8 cellular contexts compared by ENCODE assay signal in genomic region chr3:48663489-48664312, GRCh38. TPM values are rescaled to one million over a fixed set of nuclear protein-coding genes. Genes with fewer than 3 reads are reported as not detected.
A peak's percentile ranks its signal among the peaks of the same experiment; 100 is the strongest.
DNase-seq lines count a peak whose midpoint lies in the region; ATAC-seq, FAIRE-seq and TF ChIP-seq lines count a peak whose summit lies in the region.

No MANE protein-coding gene starts in this region.

- H3K4me3 ChIP-seq in A549, result peak overlapping the region; percentile 59

- no peaks in the 10 kb centered on the region for H3K9me3 ChIP-seq in A549

- H3K4me1 ChIP-seq in A549, result peaks cover 13% of the 10 kb centered on the region

- TF ChIP-seq POLR2A in A549 (IDR thresholded peaks at IDR 0.05; ENCODE audit: low read length), result peak; percentile 64

- DNase-seq in A549 (ENCODE audit: low read depth in 1 of 2, low spot score in 1 of 2) (peak; percentile 97 to 99), NCI-H2227 (lab: John Stamatoyannopoulos, UW; ENCODE audit: unreplicated experiment) (peak; percentile 94), cerebellar cortex (ENCODE audit: low spot score) (peak; percentile 99)
- DNase-seq in activated CD4-positive, CD25-positive, alpha-beta regulatory T cell treated with anti-CD3 and anti-CD28 coated beads, Interleukin-2, amount 50 U/mL, for 16 hours (ENCODE audit: low read depth, low spot score), result peak; percentile 78
- peak; percentile 70 to 90 for DNase-seq in stimulated activated CD4-positive, alpha-beta T cell treated with anti-CD3 and anti-CD28 coated beads, Interleukin-12 subunit alpha, Interleukin-12 subunit beta, amount 100 ng/mL, for 24 hours (ENCODE audit: low read depth in 2 of 2)

- TF ChIP-seq RAD21 in A549 (conservative IDR thresholded peaks at IDR 0.05 in 1 of 2, IDR thresholded peaks at IDR 0.05 in 1 of 2), result no peak; a peak in 1 of 5 replicates

- CTCF ChIA-PET in A549 (lab: Yijun Ruan, JAX), result interaction anchor here (0.7 to 3.4 kb wide), 12 partner anchors 10 to 227 kb away, joined by 3 to 34 read pairs (median 4); partner anchors contain the start of gene NCKIPSD

- peak overlapping the region; percentile 96 to 98 for H3K27ac ChIP-seq in A549

- FAIRE-seq in A549 (lab: Jason Lieb, UNC), result peak; percentile 46
- peak; percentile 90 for FAIRE-seq in islet of Langerhans (lab: Jason Lieb, UNC)

- 0 out of 5 replicates have a peak, but pooled peaks of 1 of the 2 experiments have one; percentile 15 for TF ChIP-seq EP300 in A549 (IDR thresholded peaks at IDR 0.05)

- peak; percentile 62 for TF ChIP-seq CTCF in A549 (IDR thresholded peaks at IDR 0.05)

- 0% methylated on average over 25 of the region's 66 CpGs for WGBS in A549 (ENCODE audit: missing lambda C conversion rate)

- POLR2A ChIA-PET in A549 (lab: Yijun Ruan, JAX), result interaction anchor here (0.5 to 2.8 kb wide), 7 partner anchors 11 to 255 kb away, joined by 3 to 9 read pairs (median 5); partner anchors contain the start of genes ARIH2, IP6K2 and SLC26A6

- ATAC-seq in A549, result peak; percentile 85 to 87
- peak; percentile 75 for ATAC-seq in GM18861 (IDR thresholded peaks at IDR 0.05; ENCODE audit: unreplicated experiment)
- ATAC-seq in HG03095 (IDR thresholded peaks at IDR 0.05; ENCODE audit: unreplicated experiment), result peak; percentile 86

- H3K4me2 ChIP-seq in A549, result peak overlapping the region; percentile 96

TF ChIP-seq in A549, 52 proteins besides CTCF, POLR2A, EP300 and RAD21 (continues in another document):
- peak; percentile 61; the same call in 1 of the 2 replicates for TF ChIP-seq HOXB13 (CRISPR knock-in tag; IDR thresholded peaks at IDR 0.05; ENCODE audit: low read depth)
- no peak for TF ChIP-seq JUNB (IDR thresholded peaks at IDR 0.05)
- no peak for TF ChIP-seq EHF (CRISPR knock-in tag; IDR thresholded peaks at IDR 0.05)
- peak; percentile 83; the same call in 1 of the 2 replicates for TF ChIP-seq TFCP2L1 (CRISPR knock-in tag; IDR thresholded peaks at IDR 0.05)
- TF ChIP-seq ZSCAN20 (CRISPR knock-in tag; IDR thresholded peaks at IDR 0.05), result no peak
- no peak for TF ChIP-seq FOXS1 (CRISPR knock-in tag; IDR thresholded peaks at IDR 0.05)
- no peak for TF ChIP-seq POLR2AphosphoS2 (conservative IDR thresholded peaks at IDR 0.05; ENCODE audit: low read length)
- TF ChIP-seq GATA3 (IDR thresholded peaks at IDR 0.05; ENCODE audit: borderline replicate concordance), result peak; percentile 32; the same call in 1 of the 2 replicates
- TF ChIP-seq NPAS2 (CRISPR knock-in tag; IDR thresholded peaks at IDR 0.05; ENCODE audit: borderline replicate concordance), result no peak
- TF ChIP-seq RCOR1 (IDR thresholded peaks at IDR 0.05; ENCODE audit: low read depth, low read length), result no peak
- peak; percentile 12 for TF ChIP-seq PBX3 (IDR thresholded peaks at IDR 0.05)
- TF ChIP-seq NR3C1 (IDR thresholded peaks at IDR 0.05), result no peak
- TF ChIP-seq ATOH8 (CRISPR knock-in tag; IDR thresholded peaks at IDR 0.05; ENCODE audit: low read depth), result peak; percentile 80
- TF ChIP-seq ELK1 (IDR thresholded peaks at IDR 0.05; ENCODE audit: low read depth, low read length), result no peak
- TF ChIP-seq KDM5A (IDR thresholded peaks at IDR 0.05), result no peak
- no peak for TF ChIP-seq ZC3H11A (IDR thresholded peaks at IDR 0.05)
- TF ChIP-seq TP53 (CRISPR knock-in tag; IDR thresholded peaks at IDR 0.05), result 0 out of 2 replicates have a peak, but pooled peaks have one; percentile 78
- TF ChIP-seq MAFK (IDR thresholded peaks at IDR 0.05; ENCODE audit: partially characterized antibody), result no peak
- no peak for TF ChIP-seq REST (IDR thresholded peaks at IDR 0.05)
- no peak; the same call in 1 of the 2 replicates for TF ChIP-seq HOXB5 (CRISPR knock-in tag; IDR thresholded peaks at IDR 0.05)
- TF ChIP-seq CBX8 (IDR thresholded peaks at IDR 0.05), result no peak
- no peak for TF ChIP-seq ZNF302 (CRISPR knock-in tag; IDR thresholded peaks at IDR 0.05)
- no peak for TF ChIP-seq NFE2L2 (conservative IDR thresholded peaks at IDR 0.05; ENCODE audit: low read length)

RNA-seq across cellular contexts. Expression of gene CELSR3, which starts 1.0 kb away (rescaled TPM):
- 2.2 and 3.2 TPM in 2 replicates for polyA plus RNA-seq in A549 (2011; rRNA removed)
- polyA plus RNA-seq in A549 (2012; cell fraction: cytosol; rRNA removed), result 2.2 and 3.3 TPM in 2 replicates
- 13.7 and 15.3 TPM in 2 replicates for polyA plus RNA-seq in A549 (2012; cell fraction: nucleus; rRNA removed)
- polyA plus RNA-seq in A549 (2017; fragmentation: RNase III; extraction: RNeasy Plus Mini Kit Qiagen cat#74134 plus additional on column Dnase treatment), result 4.6 to 5.2 TPM (median 4.8 TPM) in 3 replicates
- 7.1 and 7.4 TPM in 2 replicates for polyA minus RNA-seq in A549 (2011; rRNA and poly(A)+ RNA removed)

RNA-seq across cellular contexts. Expression of gene NCKIPSD, which starts 22.0 kb away (rescaled TPM):
- polyA plus RNA-seq in A549 (2011; rRNA removed), result 10.2 and 13.6 TPM in 2 replicates
- 17.0 and 24.0 TPM in 2 replicates for polyA plus RNA-seq in A549 (2012; cell fraction: cytosol; rRNA removed)
- polyA plus RNA-seq in A549 (2012; cell fraction: nucleus; rRNA removed), result 35.9 and 48.2 TPM in 2 replicates
- polyA plus RNA-seq in A549 (2017; fragmentation: RNase III; extraction: RNeasy Plus Mini Kit Qiagen cat#74134 plus additional on column Dnase treatment), result 10.8 to 13.2 TPM (median 10.9 TPM) in 3 replicates
- 24.5 and 28.5 TPM in 2 replicates for polyA minus RNA-seq in A549 (2011; rRNA and poly(A)+ RNA removed)

RNA-seq across cellular contexts. Expression of gene SLC26A6, which starts 28.4 kb away (rescaled TPM):
- 12.5 and 12.7 TPM in 2 replicates for polyA plus RNA-seq in A549 (2011; rRNA removed)
- 17.4 and 20.3 TPM in 2 replicates for polyA plus RNA-seq in A549 (2012; cell fraction: cytosol; rRNA removed)
- 135 and 159 TPM in 2 replicates for polyA plus RNA-seq in A549 (2012; cell fraction: nucleus; rRNA removed)
- polyA plus RNA-seq in A549 (2017; fragmentation: RNase III; extraction: RNeasy Plus Mini Kit Qiagen cat#74134 plus additional on column Dnase treatment), result 20.0 to 25.5 TPM (median 23.2 TPM) in 3 replicates
- polyA minus RNA-seq in A549 (2011; rRNA and poly(A)+ RNA removed), result 21.9 and 24.3 TPM in 2 replicates

RNA-seq across cellular contexts. Expression of gene TMEM89, which starts 42.1 kb away (rescaled TPM):
- polyA plus RNA-seq in A549 (2011; rRNA removed) (not detected in 2 replicates), A549 (2017; fragmentation: RNase III; extraction: RNeasy Plus Mini Kit Qiagen cat#74134 plus additional on column Dnase treatment) (0.21 TPM in 1 of 3 replicates, not detected in the others)
- 0.12 and 0.19 TPM in 2 replicates for polyA plus RNA-seq in A549 (2012; cell fraction: cytosol; rRNA removed)
- 1.0 and 2.2 TPM in 2 replicates for polyA plus RNA-seq in A549 (2012; cell fraction: nucleus; rRNA removed)
- polyA minus RNA-seq in A549 (2011; rRNA and poly(A)+ RNA removed), result not detected in 2 replicates

RNA-seq across cellular contexts. Expression of gene IP6K2, which starts 53.3 kb away (rescaled TPM):
- 78.4 and 81.3 TPM in 2 replicates for polyA plus RNA-seq in A549 (2011; rRNA removed)
- polyA plus RNA-seq in A549 (2012; cell fraction: cytosol; rRNA removed), result 83.9 and 87.9 TPM in 2 replicates
- polyA plus RNA-seq in A549 (2012; cell fraction: nucleus; rRNA removed), result 238 and 242 TPM in 2 replicates
- 55.6 to 67.1 TPM (median 61.9 TPM) in 3 replicates for polyA plus RNA-seq in A549 (2017; fragmentation: RNase III; extraction: RNeasy Plus Mini Kit Qiagen cat#74134 plus additional on column Dnase treatment)
- 45.6 and 54.1 TPM in 2 replicates for polyA minus RNA-seq in A549 (2011; rRNA and poly(A)+ RNA removed)

Comparison
In these comparisons a context has a peak if more than half of its experiments do, and no peak if none do; other contexts are left out.
1. Peak in every context shown above with its lines: DNase-seq, ATAC-seq, H3K4me3 ChIP-seq and H3K27ac ChIP-seq.